32 cellular contexts compared by ENCODE assay signal in the genomic region with DNA sequence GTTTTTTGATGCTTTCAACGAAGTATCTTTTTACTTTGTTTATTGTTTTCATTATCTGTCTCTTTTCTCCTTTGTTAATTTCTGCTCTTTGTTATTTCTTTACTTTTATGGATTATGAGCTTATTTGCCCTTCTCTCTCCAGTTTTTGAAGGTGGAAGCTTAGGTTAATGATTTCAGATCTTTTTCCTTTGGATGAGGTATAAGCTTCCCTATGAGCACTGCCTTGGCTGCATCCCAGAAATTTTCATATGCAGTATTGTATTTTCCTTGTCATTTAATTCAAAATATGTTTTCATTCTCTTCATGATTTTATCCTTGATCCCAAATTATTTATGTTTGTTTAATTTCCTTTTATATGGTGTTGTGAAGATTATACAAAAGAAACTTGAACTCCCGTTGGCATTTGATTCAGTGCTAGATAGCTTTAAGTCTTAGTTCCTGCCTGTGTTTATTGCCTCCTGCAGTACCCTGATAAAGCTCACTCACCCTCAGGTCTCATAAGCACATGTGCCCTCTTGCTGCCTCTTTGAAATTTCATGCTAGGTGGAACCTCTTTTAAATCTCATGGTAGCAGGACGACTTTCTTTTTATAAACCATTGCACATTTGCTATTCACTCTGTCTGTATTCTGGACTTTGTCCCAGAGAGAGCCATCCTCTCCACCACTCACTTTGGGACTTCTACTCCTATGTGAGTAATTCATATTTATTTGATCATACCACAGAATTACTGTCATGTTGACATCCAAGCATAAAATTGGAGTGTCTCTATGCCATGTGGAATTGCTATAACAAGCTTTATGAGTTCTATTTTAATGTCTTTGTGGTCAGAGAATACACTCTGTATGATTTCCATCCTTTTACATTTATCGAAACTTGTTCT. TPM values are rescaled to one million over a fixed set of nuclear protein-coding genes. Genes with fewer than 3 reads are reported as not detected.
A peak's percentile ranks its signal among the peaks of the same experiment; 100 is the strongest.
DNase-seq lines count a peak whose midpoint lies in the region; ATAC-seq, FAIRE-seq and TF ChIP-seq lines count a peak whose summit lies in the region.
"Had no signal": no experiment of that assay in that cellular context is flagged by ENCODE, and none has a peak within 500 bp of the region (broad histone marks: within the 10 kb centered on the region; RNA-seq: fewer than 3 reads in every experiment).

No MANE protein-coding gene starts in this region.

- no TSS peak for BruUV-seq in K562 (replicated peaks; lab: Mats Ljungman, UMichigan)

- H3K9ac ChIP-seq in K562 (ENCODE audit: insufficient read depth in 1 of 2, low read depth in 2 of 2, low read length in 2 of 2): no peak overlapping the region

- H3K4me3 Mint-ChIP-seq in stimulated activated effector memory CD8-positive, alpha-beta T cell treated with anti-CD3 and anti-CD28 coated beads, Interleukin-12 subunit alpha, Interleukin-12 subunit beta, amount 100 ng/mL, for 72 hours: no peak overlapping the region
- H3K4me3 Mint-ChIP-seq: CD4-positive, alpha-beta memory T cell; nephron; stimulated activated naive CD8-positive, alpha-beta T cell treated with anti-CD3 and anti-CD28 coated beads, Interleukin-15, Interleukin-2, amounts not matched to agents 100 ng/mL and 50 ng/mL, for 24 hours had no signal

- POLR2A ChIA-PET in K562 (lab: Yijun Ruan, JAX): interaction anchor here (0.8 to 1.6 kb wide), 3 partner anchors 10 to 258 kb away, joined by 4 to 6 read pairs (median 5); partner anchors contain the start of gene TMEM209

- peaks cover 2% of the 10 kb centered on the region for H3K9me3 Mint-ChIP-seq in stimulated activated effector memory CD8-positive, alpha-beta T cell treated with anti-CD3 and anti-CD28 coated beads, Interleukin-12 subunit alpha, Interleukin-12 subunit beta, amount 100 ng/mL, for 72 hours

- no peaks in the 10 kb centered on the region for H3K4me1 Mint-ChIP-seq in stimulated activated effector memory CD8-positive, alpha-beta T cell treated with anti-CD3 and anti-CD28 coated beads, Interleukin-12 subunit alpha, Interleukin-12 subunit beta, amount 100 ng/mL, for 72 hours
- H3K4me1 Mint-ChIP-seq: nephron had no signal

- CTCF ChIA-PET in K562 (lab: Yijun Ruan, JAX; ENCODE audit: low intra/inter-chr PET ratio): no interaction called here

- ATAC-seq in K562 (peak; percentile 89), HG03135 (IDR thresholded peaks at IDR 0.05; ENCODE audit: unreplicated experiment) (no peak), GM19035 (IDR thresholded peaks at IDR 0.05; ENCODE audit: unreplicated experiment) (no peak), HG03045 (IDR thresholded peaks at IDR 0.05; ENCODE audit: unreplicated experiment) (no peak)
- ATAC-seq in stimulated activated effector memory CD8-positive, alpha-beta T cell treated with anti-CD3 and anti-CD28 coated beads, Interleukin-12 subunit alpha, Interleukin-12 subunit beta, amount 100 ng/mL, for 72 hours: no peak
- ATAC-seq: HepG2 had no signal

- DNase-seq in DMS79 treated with DMSO at 0.1 percent for 48 hours (lab: John Stamatoyannopoulos, UW): peak; percentile 61
- DNase-seq in OCI-M1 (lab: John Stamatoyannopoulos, UW): peak; percentile 78
- DNase-seq in K562 (ENCODE audit: extremely low read depth in 1 of 4, low spot score in 3 of 4): peak in 2 of 4 experiments; percentile 51
- DNase-seq in myocyte (ENCODE audit: low read depth): peak; percentile 35
- no peak for DNase-seq in stimulated activated effector memory CD8-positive, alpha-beta T cell treated with anti-CD3 and anti-CD28 coated beads, Interleukin-12 subunit alpha, Interleukin-12 subunit beta, amount 100 ng/mL, for 72 hours (ENCODE audit: low spot score in 2 of 2)
- DNase-seq: activated CD4-positive, CD25-positive, alpha-beta regulatory T cell treated with anti-CD3 and anti-CD28 coated beads, Interleukin-2, amount 50 U/mL, for 72 hours; activated naive CD4-positive, alpha-beta T cell treated with anti-CD3 and anti-CD28 coated beads, Interleukin-2, amount 50 U/mL, for 16 hours; activated T-cell treated with anti-CD3 and anti-CD28 coated beads for 4 hours; amniotic stem cell; CD4-positive, alpha-beta memory T cell; dorsolateral prefrontal cortex; hippocampal formation; MV-4-11; NCI-H146; NCI-H82; retina; stimulated activated CD4-positive, alpha-beta T cell treated with anti-CD3 and anti-CD28 coated beads, Interleukin-1b, Interleukin-23, amount 100 ng/mL, for 48 hours; uterus had no signal

- in situ Hi-C loops in K562 (cut with MboI): no loop called here

- H3K36me3 Mint-ChIP-seq in stimulated activated effector memory CD8-positive, alpha-beta T cell treated with anti-CD3 and anti-CD28 coated beads, Interleukin-12 subunit alpha, Interleukin-12 subunit beta, amount 100 ng/mL, for 72 hours: no peaks in the 10 kb centered on the region
- H3K36me3 Mint-ChIP-seq: CD4-positive, alpha-beta memory T cell had no signal

- no peak for FAIRE-seq in K562 (lab: Jason Lieb, UNC)
- FAIRE-seq: endometrium, GM12891, H54, HepG2, TTC549 had no signal

- H3K27me3 ChIP-seq in K562 (ENCODE audit: control insufficient read depth in 2 of 2, insufficient read depth in 2 of 2, low read length in 2 of 2): no peaks in the 10 kb centered on the region
- H3K27me3 ChIP-seq: dorsolateral prefrontal cortex, uterus had no signal

- peak; percentile 16; the same call in 1 of the 2 replicates for TF ChIP-seq EP300 in K562 (IDR thresholded peaks at IDR 0.05; ENCODE audit: low read length)

- no peaks in the 10 kb centered on the region for H3K9me1 ChIP-seq in K562 (ENCODE audit: control insufficient read depth, insufficient read depth, low read length)

- H3K36me3 ChIP-seq in K562 (ENCODE audit: control insufficient read depth, insufficient read depth, low read length): no peaks in the 10 kb centered on the region; the same call in 2 of the 3 replicates
- H3K36me3 ChIP-seq: uterus had no signal

- no peaks in the 10 kb centered on the region for H3K79me2 ChIP-seq in K562 (ENCODE audit: control insufficient read depth, insufficient read depth, low read length)

- no peak overlapping the region for H3K27ac Mint-ChIP-seq in stimulated activated effector memory CD8-positive, alpha-beta T cell treated with anti-CD3 and anti-CD28 coated beads, Interleukin-12 subunit alpha, Interleukin-12 subunit beta, amount 100 ng/mL, for 72 hours
- H3K27ac Mint-ChIP-seq: activated T-helper 2 cell treated with anti-CD3 and anti-CD28 coated beads, Interferon-gamma antibody, Interleukin-2, Interleukin-4, amounts not matched to agents 10 μg/mL and 5 μg/mL and 100 μg/mL, durations not matched to agents 14 hours and 24 hours and 36 hours; CD4-positive, alpha-beta memory T cell; stimulated activated naive CD8-positive, alpha-beta T cell treated with anti-CD3 and anti-CD28 coated beads, Interleukin-15, Interleukin-2, amounts not matched to agents 100 ng/mL and 50 ng/mL, for 24 hours had no signal

- peak overlapping the region; percentile 58 for H2AFZ ChIP-seq in K562 (ENCODE audit: low read depth, low read length)

- H3K4me2 ChIP-seq in K562 (ENCODE audit: insufficient read depth, low read length): no peak overlapping the region
- H3K4me2 ChIP-seq: smooth muscle cell had no signal

- WGBS in K562 (ENCODE audit: insufficient coverage, low coverage, missing lambda C conversion rate): 21% methylated on average over 4 of the region's 4 CpGs

- H4K20me1 ChIP-seq in K562 (replicated peaks; ENCODE audit: control insufficient read depth, insufficient read depth, low read length): no peaks in the 10 kb centered on the region

- intact Hi-C loops in K562 (cut with micrococcal nuclease): loop anchor here (1.0 kb wide), 1 partner anchor 31 kb away; no protein-coding TSS in a partner anchor

- H3K9me3 ChIP-seq in K562 (replicated peaks; ENCODE audit: control insufficient read depth, insufficient read depth, low read depth, low read length): no peaks in the 10 kb centered on the region
- H3K9me3 ChIP-seq: uterus had no signal

- no peak overlapping the region for H3K27ac ChIP-seq in K562 (ENCODE audit: extremely low read depth, low read depth, low read length)
- H3K27ac ChIP-seq: dorsolateral prefrontal cortex, uterus had no signal

- peak in 2 of 3 experiments; percentile 19 to 30; a peak in 2 of 6 replicates for TF ChIP-seq CTCF in K562 (IDR thresholded peaks at IDR 0.05 in 2 of 3, conservative IDR thresholded peaks at IDR 0.05 in 1 of 3; ENCODE audit: insufficient read depth in 2 of 3, low read depth in 1 of 3, low read length in 3 of 3)

- TF ChIP-seq RAD21 in K562 (CRISPR knock-in tag; conservative IDR thresholded peaks at IDR 0.05 in 1 of 2, IDR thresholded peaks at IDR 0.05 in 1 of 2): peak in 1 of 2 experiments; percentile 18; a peak in 1 of 4 replicates

- H3K4me1 ChIP-seq in K562 (replicated peaks in 1 of 2; ENCODE audit: control insufficient read depth in 2 of 2, insufficient read depth in 2 of 2, low read length in 2 of 2): 0 out of 5 replicates have a peak, but pooled peaks cover 0 to 4% of the 10 kb centered on the region in 2 experiments
- H3K4me1 ChIP-seq: uterus had no signal

- TF ChIP-seq POLR2A in K562 (conservative IDR thresholded peaks at IDR 0.05): no peak

- no peak overlapping the region for H3K4me3 ChIP-seq in K562
- H3K4me3 ChIP-seq: dorsolateral prefrontal cortex, lung, smooth muscle cell, uterus had no signal

RNA-seq across cellular contexts. Expression of gene CEP41, which starts 23.0 kb away (rescaled TPM):
- total RNA-seq in K562 (2011; cell fraction: chromatin; rRNA removed; ENCODE audit: low replicate concordance): 9.3 and 12.1 TPM in 2 replicates
- total RNA-seq in K562 (2011; cell fraction: nucleolus; rRNA removed): 4.0 and 6.7 TPM in 2 replicates
- total RNA-seq in K562 (2011; cell fraction: nucleoplasm; rRNA removed): 4.3 and 10.6 TPM in 2 replicates
- 1.5 and 4.2 TPM in 2 replicates for total RNA-seq in K562 (2014; rRNA removed)
- 4.9 and 8.0 TPM in 2 replicates for total RNA-seq in K562 (2014; rRNA removed; fragmentation: Illumina TruSeq; extraction: Trizol)
- total RNA-seq in K562 (2015; rRNA removed; fragmentation: Illumina TruSeq; extraction: Trizol): 4.6 and 5.0 TPM in 2 replicates
- 5.6 and 6.4 TPM in 2 replicates for total RNA-seq in K562 (2021)
- polyA plus RNA-seq in K562 (2011; rRNA removed): 4.4 and 9.2 TPM in 2 replicates
- polyA plus RNA-seq in K562 (2011; cell fraction: cytosol; rRNA removed): 4.7 and 6.3 TPM in 2 replicates
- polyA plus RNA-seq in K562 (2011; cell fraction: nucleus; rRNA removed): 2.4 and 6.4 TPM in 2 replicates
- polyA plus RNA-seq in K562 (2012): 5.3 and 9.7 TPM in 2 replicates
- 8.1 and 10.9 TPM in 2 replicates for polyA plus RNA-seq in K562 (2014; fragmentation: Illumina TruSeq; extraction: Trizol)
- polyA plus RNA-seq in K562 (2014; fragmentation: Nextera tagmentation; extraction: Ambion mirVana): 10 to 100 TPM; 15.3 to 15.5 TPM
- 5.8 and 7.4 TPM in 2 replicates for polyA plus RNA-seq in K562 (2014; rRNA removed)
- 3.2 and 7.7 TPM in 2 replicates for polyA minus RNA-seq in K562 (2011; rRNA and poly(A)+ RNA removed)
- 0.55 and 2.5 TPM in 2 replicates for polyA minus RNA-seq in K562 (2011; cell fraction: cytosol; rRNA and poly(A)+ RNA removed)
- 1.5 and 3.9 TPM in 2 replicates for polyA minus RNA-seq in K562 (2011; cell fraction: nucleus; rRNA and poly(A)+ RNA removed)
- total RNA-seq in myocyte: 10.6 and 12.0 TPM in 2 replicates
- 16.3 TPM for polyA plus RNA-seq in myocyte (2012)

RNA-seq across cellular contexts. Expression of gene MEST, which starts 28.1 kb away (rescaled TPM):
- 1.1 and 1.3 TPM in 2 replicates for total RNA-seq in K562 (2011; cell fraction: chromatin; rRNA removed; ENCODE audit: low replicate concordance)
- total RNA-seq in K562 (2011; cell fraction: nucleolus; rRNA removed): 0.33 and 1.1 TPM in 2 replicates
- 0.81 and 0.92 TPM in 2 replicates for total RNA-seq in K562 (2011; cell fraction: nucleoplasm; rRNA removed)
- total RNA-seq in K562 (2014; rRNA removed) (0.04 and 0.14 TPM in 2 replicates), K562 (2014; rRNA removed; fragmentation: Illumina TruSeq; extraction: Trizol) (0.18 and 0.26 TPM in 2 replicates), K562 (2015; rRNA removed; fragmentation: Illumina TruSeq; extraction: Trizol) (0.41 TPM in 1 of 2 replicates, not detected in the other), K562 (2021) (0.62 and 1.0 TPM in 2 replicates), myocyte (129 and 151 TPM in 2 replicates)
- polyA plus RNA-seq in K562 (2011; rRNA removed) (0.27 and 0.74 TPM in 2 replicates), K562 (2014; fragmentation: Illumina TruSeq; extraction: Trizol) (0.34 TPM in 1 of 2 replicates, not detected in the other), K562 (2014; fragmentation: Nextera tagmentation; extraction: Ambion mirVana) (under 1 TPM; 0.38 to 0.56 TPM), K562 (2014; rRNA removed) (0.04 and 0.38 TPM in 2 replicates)
- polyA plus RNA-seq in K562 (2011; cell fraction: cytosol; rRNA removed): 0.28 and 0.52 TPM in 2 replicates
- polyA plus RNA-seq in K562 (2011; cell fraction: nucleus; rRNA removed): 0.22 and 0.53 TPM in 2 replicates
- polyA plus RNA-seq in K562 (2012): 0.23 and 0.73 TPM in 2 replicates
- polyA minus RNA-seq in K562 (2011; rRNA and poly(A)+ RNA removed): 0.06 and 1.9 TPM in 2 replicates
- polyA minus RNA-seq in K562 (2011; cell fraction: cytosol; rRNA and poly(A)+ RNA removed): 0.38 TPM in 1 of 2 replicates, not detected in the other
- 0.13 TPM in 1 of 2 replicates, not detected in the other for polyA minus RNA-seq in K562 (2011; cell fraction: nucleus; rRNA and poly(A)+ RNA removed)
- 179 TPM for polyA plus RNA-seq in myocyte (2012)
- total RNA-seq: SK-MEL-5 had no signal

Comparison
In these comparisons a context has a peak if more than half of its experiments do, and no peak if none do; other contexts are left out.
1. DNase-seq: peak in DMS79 treated with DMSO at 0.1 percent for 48 hours (single experiment), OCI-M1 (single experiment) and myocyte (single experiment); none in stimulated activated effector memory CD8-positive, alpha-beta T cell treated with anti-CD3 and anti-CD28 coated beads, Interleukin-12 subunit alpha, Interleukin-12 subunit beta, amount 100 ng/mL, for 72 hours (0 of 2).
2. RNA of gene MEST, which starts 28.1 kb away (total RNA-seq): 129 to 151 TPM in myocyte; 0.04 to 1.3 TPM in K562; every median in the first group is over 10 times any median in the second.